Comparison of ENCODE assay signal across 20 cellular contexts in genomic region chr5:173451651-173452050, GRCh38.
DNase-seq lines count a peak whose midpoint lies in the region; ATAC-seq and TF ChIP-seq lines count a peak whose summit lies in the region.
"Had no signal": no experiment of that assay in that cellular context is flagged by ENCODE, and none has a peak within 500 bp of the region (broad histone marks: within the 10 kb centered on the region; RNA-seq: fewer than 3 reads in every experiment).

No MANE protein-coding gene starts in this region.

- intact Hi-C loops in heart left ventricle (cut with DNase I) (loop anchor here in 4 of 10 donors (5.0 to 10.0 kb wide), 4 partner anchors 46 to 123 kb away; no protein-coding TSS in a partner anchor), left cardiac atrium (cut with DNase I) (loop anchor here in 1 of 2 donors (10.0 kb wide), 1 partner anchor 127 kb away; the partner anchor contains the start of gene STC2)

- H3K79me2 ChIP-seq in Karpas-422 (ENCODE audit: low read length): no peaks in the 10 kb centered on the region
- no peaks in the 10 kb centered on the region for H3K79me2 ChIP-seq in smooth muscle cell (ENCODE audit: low read depth)

- H4K20me1 ChIP-seq in Karpas-422 (ENCODE audit: insufficient read depth, low read depth, low read length) (no peaks in the 10 kb centered on the region), smooth muscle cell (ENCODE audit: low read depth) (no peaks in the 10 kb centered on the region)

- TF ChIP-seq POLR2A in heart left ventricle (IDR thresholded peaks at IDR 0.05): no peak

- H3K4me3 ChIP-seq in heart left ventricle: no peak overlapping the region
- no peak overlapping the region for H3K4me3 ChIP-seq in Karpas-422 (ENCODE audit: low read length)
- H3K4me3 ChIP-seq in fibroblast of pulmonary artery (replicated peaks; ENCODE audit: low read depth, low read length): no peak overlapping the region
- no peak overlapping the region for H3K4me3 ChIP-seq in smooth muscle cell
- H3K4me3 ChIP-seq: tibial nerve had no signal

- peak overlapping the region; percentile 76 for H2AFZ ChIP-seq in Karpas-422 (ENCODE audit: low read length)
- no peak overlapping the region for H2AFZ ChIP-seq in smooth muscle cell (ENCODE audit: low read depth)

- peaks cover 0 to 6% (median 0%) of the 10 kb centered on the region in 12 donors for H3K9me3 ChIP-seq in heart left ventricle
- no peaks in the 10 kb centered on the region for H3K9me3 ChIP-seq in Karpas-422 (ENCODE audit: low read length)
- no peaks in the 10 kb centered on the region for H3K9me3 ChIP-seq in smooth muscle cell (replicated peaks; ENCODE audit: low read depth)
- H3K9me3 ChIP-seq: BE2C, tibial nerve had no signal

- peak overlapping the region; percentile 9 to 79 (median 64) for H3K27ac ChIP-seq in heart left ventricle
- no peak overlapping the region for H3K27ac ChIP-seq in Karpas-422 (ENCODE audit: low read length)
- peak overlapping the region; percentile 99 for H3K27ac ChIP-seq in smooth muscle cell (ENCODE audit: low read depth)
- H3K27ac ChIP-seq: tibial nerve, WERI-Rb-1 had no signal

- no peak for DNase-seq in heart left ventricle
- no peak for DNase-seq in left cardiac atrium
- no peak for DNase-seq in Karpas-422
- DNase-seq in fibroblast of pulmonary artery (ENCODE audit: low read depth): peak; percentile 13
- DNase-seq in smooth muscle cell (lab: John Stamatoyannopoulos, UW; ENCODE audit: unreplicated experiment): no peak
- DNase-seq in NCI-H2081 (lab: John Stamatoyannopoulos, UW): no peak
- no peak for DNase-seq in COR-L47 (lab: John Stamatoyannopoulos, UW)
- no peak for DNase-seq in stimulated activated CD4-positive, alpha-beta T cell treated with anti-CD3 and anti-CD28 coated beads, Interleukin-2, amount 100 ng/mL, for 24 hours
- DNase-seq: activated CD4-positive, alpha-beta T cell treated with anti-CD3 and anti-CD28 coated beads, Interleukin-2, amount 10 ng/mL, durations not matched to agents 7 days and 5 days; activated CD8-positive, alpha-beta memory T cell treated with anti-CD3 and anti-CD28 coated beads, Interleukin-2, amount 10 ng/mL, durations not matched to agents 7 days and 5 days; activated naive CD4-positive, alpha-beta T cell treated with anti-CD3 and anti-CD28 coated beads, Interleukin-2, amount 10 ng/mL, durations not matched to agents 7 days and 5 days; naive thymus-derived CD8-positive, alpha-beta T cell; NCI-H1092; NCI-H1930; NCI-H774; occipital lobe; retina had no signal

- TF ChIP-seq CTCF in heart left ventricle (IDR thresholded peaks at IDR 0.05) (no peak), fibroblast of pulmonary artery (IDR thresholded peaks at IDR 0.05; ENCODE audit: low read length, missing control alignments) (no peak), smooth muscle cell (IDR thresholded peaks at IDR 0.05; ENCODE audit: borderline replicate concordance, insufficient read depth, poor library complexity, severe bottlenecking) (no peak)

- 56 to 66% (median 63%) methylated on average over 2 of the region's 2 CpGs for WGBS in heart left ventricle, 4 donors
- WGBS in smooth muscle cell (ENCODE audit: low lambda C conversion rate): 81% methylated on average over 2 of the region's 2 CpGs

- H3K9ac ChIP-seq in Karpas-422 (ENCODE audit: low read length) (no peak overlapping the region), smooth muscle cell (ENCODE audit: low read depth) (peak overlapping the region; percentile 25)

- H3K4me2 ChIP-seq in Karpas-422 (ENCODE audit: low read depth, low read length, poor library complexity, severe bottlenecking) (no peak overlapping the region), smooth muscle cell (no peak overlapping the region)

- peaks cover 0 to 36% (median 15%) of the 10 kb centered on the region in 12 donors for H3K4me1 ChIP-seq in heart left ventricle
- H3K4me1 ChIP-seq in Karpas-422 (ENCODE audit: low read length): no peaks in the 10 kb centered on the region
- peaks cover 11% of the 10 kb centered on the region for H3K4me1 ChIP-seq in smooth muscle cell (ENCODE audit: low read depth)
- H3K4me1 ChIP-seq: tibial nerve had no signal

- H3F3A ChIP-seq in smooth muscle cell (ENCODE audit: low read depth): peaks cover 38% of the 10 kb centered on the region

- no peaks in the 10 kb centered on the region for H3K36me3 ChIP-seq in heart left ventricle
- H3K36me3 ChIP-seq in Karpas-422 (ENCODE audit: insufficient read depth, low read length): no peaks in the 10 kb centered on the region
- no peaks in the 10 kb centered on the region for H3K36me3 ChIP-seq in smooth muscle cell (ENCODE audit: low read depth)
- H3K36me3 ChIP-seq: BE2C, tibial nerve, WERI-Rb-1 had no signal

- no peaks in the 10 kb centered on the region for H3K9me2 ChIP-seq in Karpas-422 (replicated peaks; ENCODE audit: insufficient read depth, low read length)

- ATAC-seq in heart left ventricle (no peak), left cardiac atrium (no peak)
- ATAC-seq: naive thymus-derived CD8-positive, alpha-beta T cell had no signal

- H3K27me3 ChIP-seq in heart left ventricle (no peaks in the 10 kb centered on the region), Karpas-422 (ENCODE audit: low read length) (no peaks in the 10 kb centered on the region), smooth muscle cell (ENCODE audit: low read depth) (no peaks in the 10 kb centered on the region)
- H3K27me3 ChIP-seq: tibial nerve had no signal
